In genomic region chr15:68053701-68053996, GRCh38 we compare ENCODE assay signal across 8 cellular contexts. TPM values are rescaled to one million over a fixed set of nuclear protein-coding genes. Genes with fewer than 3 reads are reported as not detected.
DNase-seq lines count a peak whose midpoint lies in the region; ATAC-seq and TF ChIP-seq lines count a peak whose summit lies in the region.

No MANE protein-coding gene starts in this region.

- H3K27ac ChIP-seq in GM23248: no peak overlapping the region
- H3K27ac ChIP-seq in SK-N-MC: peak overlapping the region; percentile 83
- peak overlapping the region; percentile 65 for H3K27ac ChIP-seq in foreskin keratinocyte

- H2AFZ ChIP-seq in GM23248: peak overlapping the region; percentile 92

- DNase-seq in GM23248 (no peak), SK-N-MC (ENCODE audit: low read depth, low spot score) (no peak), foreskin keratinocyte (no peak), NCI-H2081 treated with DMSO at 0.1 percent for 48 hours (lab: John Stamatoyannopoulos, UW) (no peak)
- DNase-seq in stimulated activated CD4-positive, alpha-beta T cell treated with anti-CD3 and anti-CD28 coated beads, Interleukin-15, amount 100 ng/mL, for 24 hours: no peak
- no peak for DNase-seq in activated CD4-positive, CD25-positive, alpha-beta regulatory T cell (lab: John Stamatoyannopoulos, UW)

- TF ChIP-seq CTCF in foreskin keratinocyte (conservative IDR thresholded peaks at IDR 0.05): no peak

- no peaks in the 10 kb centered on the region for H3K9me3 ChIP-seq in GM23248 (ENCODE audit: low read depth)
- H3K9me3 ChIP-seq in SK-N-MC (ENCODE audit: low read depth, low read length): no peaks in the 10 kb centered on the region
- H3K9me3 ChIP-seq in skeletal muscle satellite cell (replicated peaks; ENCODE audit: low read length): no peaks in the 10 kb centered on the region

- peak overlapping the region; percentile 91 for H3K4me3 ChIP-seq in GM23248
- H3K4me3 ChIP-seq in SK-N-MC: peak overlapping the region; percentile 90
- peak overlapping the region; percentile 78 for H3K4me3 ChIP-seq in skeletal muscle satellite cell (ENCODE audit: low read length)

- H3K4me2 ChIP-seq in GM23248 (ENCODE audit: unreplicated experiment): peak overlapping the region; percentile 81
- peak overlapping the region; percentile 90 for H3K4me2 ChIP-seq in skeletal muscle satellite cell (ENCODE audit: low read length)

- H3K9ac ChIP-seq in GM23248: peak overlapping the region; percentile 36; the same call in 1 of the 2 replicates
- H3K9ac ChIP-seq in SK-N-MC (ENCODE audit: insufficient read length): no peak overlapping the region
- peak overlapping the region; percentile 44 for H3K9ac ChIP-seq in skeletal muscle satellite cell (ENCODE audit: low read depth, low read length)

- H3K4me1 ChIP-seq in GM23248 (ENCODE audit: insufficient read depth) (peaks cover 19% of the 10 kb centered on the region), foreskin keratinocyte (peaks cover 26% of the 10 kb centered on the region), skeletal muscle satellite cell (ENCODE audit: control insufficient read depth, insufficient read depth, low read length) (peaks cover 22% of the 10 kb centered on the region)

- H3K27me3 ChIP-seq in GM23248 (replicated peaks; ENCODE audit: insufficient read depth) (no peaks in the 10 kb centered on the region), foreskin keratinocyte (no peaks in the 10 kb centered on the region), skeletal muscle satellite cell (ENCODE audit: control insufficient read depth, insufficient read depth, low read length) (no peaks in the 10 kb centered on the region)

- peaks cover 21% of the 10 kb centered on the region; the same call in 1 of the 2 replicates for H4K20me1 ChIP-seq in GM23248 (ENCODE audit: insufficient read depth)

- ATAC-seq in foreskin keratinocyte (no peak), GM21529 (IDR thresholded peaks at IDR 0.05; ENCODE audit: unreplicated experiment) (no peak)

- 6 to 12% methylated on average over 7 of the region's 7 CpGs for WGBS in GM23248 (ENCODE audit: low coverage in 1 of 2, low lambda C conversion rate in 2 of 2, missing lambda C conversion rate in 2 of 2), 2 experiments

- H3K9me2 ChIP-seq in GM23248 (ENCODE audit: insufficient read depth): no peaks in the 10 kb centered on the region

- 0 out of 2 replicates have a peak, but pooled peaks cover 4% of the 10 kb centered on the region for H3F3A ChIP-seq in GM23248 (ENCODE audit: insufficient read depth)

- in situ Hi-C loops in GM23248 (cut with MboI): no loop called here

- peaks cover 45% of the 10 kb centered on the region for H3K79me2 ChIP-seq in GM23248 (ENCODE audit: insufficient read depth)

- H3K36me3 ChIP-seq in GM23248 (ENCODE audit: low read depth) (no peaks in the 10 kb centered on the region), SK-N-MC (ENCODE audit: insufficient read depth, low read length) (no peaks in the 10 kb centered on the region), skeletal muscle satellite cell (ENCODE audit: insufficient read depth, low read length) (no peaks in the 10 kb centered on the region)

RNA-seq across cellular contexts. Expression of gene PIAS1, which starts 0.5 kb away (rescaled TPM):
- 10.9 and 14.8 TPM in 2 replicates for total RNA-seq in GM23248 (2014; rRNA removed; shearing (Covaris generic))
- polyA plus RNA-seq in GM23248 (2016; fragmentation: Nextera tagmentation; extraction: Ambion mirVana): 32.3 and 34.4 TPM in 2 replicates
- 19.4 and 23.0 TPM in 2 replicates for total RNA-seq in foreskin keratinocyte
- polyA plus RNA-seq in foreskin keratinocyte: 8.1 and 8.5 TPM in 2 replicates
- total RNA-seq in skeletal muscle satellite cell (2012; rRNA removed): 13.1 and 14.2 TPM in 2 replicates
